ENCODE assay signal across 13 cellular contexts in the genomic region with DNA sequence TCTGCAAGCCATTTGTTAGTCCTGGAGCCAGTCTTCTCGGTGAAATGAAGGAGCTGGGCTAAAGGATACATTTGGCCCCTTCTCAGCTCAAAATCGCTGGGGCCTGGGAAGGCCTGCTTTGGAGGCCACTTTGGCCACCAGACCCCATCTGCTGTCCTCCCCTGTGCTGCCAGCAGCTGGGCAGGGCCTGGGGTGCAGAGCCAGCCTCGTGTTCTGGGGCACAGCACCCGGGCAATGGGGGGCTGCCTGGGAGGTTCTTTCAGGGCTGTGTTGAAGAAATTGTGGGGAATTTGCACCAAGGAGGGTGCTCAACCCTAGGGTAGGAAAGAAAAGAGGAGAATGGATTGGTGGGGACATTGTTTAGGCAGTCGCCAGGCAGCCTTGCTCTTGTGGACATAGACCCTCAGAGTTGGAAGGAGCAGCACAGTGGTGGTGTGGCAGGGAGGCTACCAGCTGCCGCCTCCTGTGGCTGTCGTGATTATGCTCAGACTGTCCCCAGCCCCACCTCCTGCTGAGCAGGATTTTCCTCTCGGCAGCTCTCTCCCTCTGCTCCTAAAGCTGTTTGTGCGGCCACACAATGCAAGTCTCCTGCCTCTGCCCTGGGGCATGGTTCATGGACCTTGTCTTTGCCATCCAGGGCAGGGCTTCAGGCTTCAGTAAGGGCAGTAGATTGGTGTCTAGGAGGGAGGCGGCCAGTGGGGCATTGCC.
DNase-seq lines count a peak whose midpoint lies in the region; ATAC-seq and TF ChIP-seq lines count a peak whose summit lies in the region.
"Had no signal": no experiment of that assay in that cellular context is flagged by ENCODE, and none has a peak within 500 bp of the region (broad histone marks: within the 10 kb centered on the region; RNA-seq: fewer than 3 reads in every experiment).

No MANE protein-coding gene starts in this region.

- H3K9me3 Mint-ChIP-seq in H9: no peaks in the 10 kb centered on the region; a peak in 1 of 5 replicates
- H3K9me3 Mint-ChIP-seq: activated naive CD8-positive, alpha-beta T cell treated with anti-CD3 and anti-CD28 coated beads, Interleukin-2, amount 50 U/mL, for 24 hours; CD8-positive, alpha-beta memory T cell; natural killer cell had no signal

- H4K20me1 ChIP-seq in H9 (ENCODE audit: control insufficient read depth, insufficient read depth, insufficient read length): no peaks in the 10 kb centered on the region

- no peak overlapping the region for H4K91ac ChIP-seq in H9 (ENCODE audit: insufficient read length, low read depth, low read length)

- H3K27me3 ChIP-seq in H9 (ENCODE audit: insufficient read depth, low read length): no peaks in the 10 kb centered on the region
- H3K27me3 ChIP-seq in prostate gland (replicated peaks; ENCODE audit: insufficient read depth): no peaks in the 10 kb centered on the region

- no peaks in the 10 kb centered on the region for H3K23me2 ChIP-seq in H9 (ENCODE audit: insufficient read length, low read depth, low read length, poor library complexity, severe bottlenecking)

- no peaks in the 10 kb centered on the region for H3K79me2 ChIP-seq in H9 (ENCODE audit: insufficient read depth, low read length)

- H3T11ph ChIP-seq in H9 (ENCODE audit: low read length): no peak overlapping the region

- H3K56ac ChIP-seq in H9 (ENCODE audit: insufficient read length, low read depth, low read length): no peak overlapping the region

- H3K4me3 Mint-ChIP-seq in H9: no peak overlapping the region
- H3K4me3 Mint-ChIP-seq: activated naive CD8-positive, alpha-beta T cell treated with anti-CD3 and anti-CD28 coated beads, Interleukin-2, amount 50 U/mL, for 24 hours; CD8-positive, alpha-beta memory T cell; natural killer cell had no signal

- peaks cover 33 to 36% of the 10 kb centered on the region in 2 experiments for H3K4me1 Mint-ChIP-seq in H9
- H3K4me1 Mint-ChIP-seq: CD8-positive, alpha-beta memory T cell; natural killer cell had no signal

- H3K4me2 ChIP-seq in H9 (ENCODE audit: insufficient read depth, insufficient read length, low read length): no peak overlapping the region

- H2BK20ac ChIP-seq in H9 (ENCODE audit: low read depth, low read length, poor library complexity, severe bottlenecking): no peak overlapping the region

- WGBS in H9 (ENCODE audit: extremely low coverage, insufficient read length, low lambda C conversion rate): no CpG with 5 or more reads among the region's 10 CpGs
- WGBS in prostate gland: 63% methylated on average over 10 of the region's 10 CpGs

- H3K27me3 Mint-ChIP-seq in H9 (ENCODE audit: low read depth): no peaks in the 10 kb centered on the region; the same call in 1 of the 2 replicates

- H3K9ac ChIP-seq in H9 (ENCODE audit: extremely low read depth, insufficient read length, low read length): no peak overlapping the region

- no peak overlapping the region for H4K5ac ChIP-seq in H9 (ENCODE audit: insufficient read length, low read depth, low read length)

- no peak overlapping the region for H3K14ac ChIP-seq in H9 (ENCODE audit: insufficient read depth, low read length)

- H2AK5ac ChIP-seq in H9 (ENCODE audit: insufficient read length, low read length): no peak overlapping the region

- H3K4me3 ChIP-seq in prostate gland: no peak overlapping the region
- H3K4me3 ChIP-seq in coronary artery: no peak overlapping the region

- peak; percentile 84 for DNase-seq in H9
- peak; percentile 1 for DNase-seq in NCI-H526 treated with DMSO at 0.1 percent for 48 hours (lab: John Stamatoyannopoulos, UW)
- DNase-seq in prostate gland (ENCODE audit: low spot score): peak; percentile 72
- no peak for DNase-seq in activated CD4-positive, alpha-beta T cell treated with anti-CD3 and anti-CD28 coated beads for 4 hours
- no peak for DNase-seq in coronary artery (ENCODE audit: low spot score)
- DNase-seq in cortex of kidney (lab: John Stamatoyannopoulos, UW): no peak
- DNase-seq in OCI-M1 (lab: John Stamatoyannopoulos, UW): no peak
- DNase-seq: activated CD8-positive, alpha-beta memory T cell treated with anti-CD3 and anti-CD28 coated beads, Interleukin-2, amount 50 U/mL, for 48 hours; activated naive CD8-positive, alpha-beta T cell treated with anti-CD3 and anti-CD28 coated beads, Interleukin-2, amount 50 U/mL, for 24 hours; CD8-positive, alpha-beta memory T cell; natural killer cell; Right ventricle myocardium superior had no signal

- no peak overlapping the region for H2AFZ ChIP-seq in H9 (ENCODE audit: low read length)

- no peak overlapping the region for H2BK12ac ChIP-seq in H9 (ENCODE audit: insufficient read length, low read depth, low read length)

- no peak for TF ChIP-seq POLR2A in prostate gland (IDR thresholded peaks at IDR 0.05)

- TF ChIP-seq CTCF in H9 (conservative IDR thresholded peaks at IDR 0.05) (no peak), prostate gland (IDR thresholded peaks at IDR 0.05) (peak in 2 of 4 experiments; percentile 16 to 17), coronary artery (IDR thresholded peaks at IDR 0.05) (no peak)

- H2BK15ac ChIP-seq in H9 (ENCODE audit: low read depth, low read length): no peak overlapping the region

- H2BK5ac ChIP-seq in H9 (ENCODE audit: insufficient read length, low read length): no peak overlapping the region

- no peaks in the 10 kb centered on the region for H3K9me3 ChIP-seq in H9 (ENCODE audit: control insufficient read depth, low read depth, low read length)
- no peaks in the 10 kb centered on the region for H3K9me3 ChIP-seq in prostate gland

- no peak overlapping the region for H4K8ac ChIP-seq in H9 (replicated peaks; ENCODE audit: insufficient read length, low read depth, low read length)

- ATAC-seq in esophagus mucosa: peak; percentile 81
- ATAC-seq: activated naive CD8-positive, alpha-beta T cell treated with anti-CD3 and anti-CD28 coated beads, Interleukin-2, amount 50 U/mL, for 24 hours; natural killer cell had no signal

- H3K36me3 Mint-ChIP-seq in H9 (ENCODE audit: insufficient read depth in 1 of 3, low read depth in 3 of 3): peaks cover 0 to 5% (median 2%) of the 10 kb centered on the region in 3 experiments; a peak in 2 of 7 replicates
- H3K36me3 Mint-ChIP-seq: CD8-positive, alpha-beta memory T cell; natural killer cell had no signal

- no peak overlapping the region for H3K27ac ChIP-seq in H9 (ENCODE audit: insufficient read length, low read depth, low read length)
- H3K27ac ChIP-seq in prostate gland: peak overlapping the region in 1 of 2 donors; percentile 56
- no peak overlapping the region for H3K27ac ChIP-seq in coronary artery

- H3K4me1 ChIP-seq in H9 (ENCODE audit: insufficient read depth, low read length) (no peaks in the 10 kb centered on the region; the same call in 1 of the 2 replicates), prostate gland (replicated peaks) (no peaks in the 10 kb centered on the region)

- H3K27ac Mint-ChIP-seq in H9: peak overlapping the region in 1 of 3 experiments; percentile 84; a peak in 2 of 7 replicates
- H3K27ac Mint-ChIP-seq: activated naive CD8-positive, alpha-beta T cell treated with anti-CD3 and anti-CD28 coated beads, Interleukin-2, amount 50 U/mL, for 24 hours; CD8-positive, alpha-beta memory T cell; natural killer cell had no signal

- H3K23ac ChIP-seq in H9 (ENCODE audit: insufficient read length, low read depth, low read length): no peak overlapping the region

- H3K4ac ChIP-seq in H9 (ENCODE audit: low read depth, low read length): no peak overlapping the region

- no peaks in the 10 kb centered on the region for H3K36me3 ChIP-seq in prostate gland

- H3K79me1 ChIP-seq in H9 (ENCODE audit: insufficient read depth, low read depth, low read length, poor library complexity, severe bottlenecking): no peaks in the 10 kb centered on the region

- H3K18ac ChIP-seq in H9 (ENCODE audit: insufficient read length, low read depth, low read length): no peak overlapping the region

- intact Hi-C loops in prostate gland (cut with DNase I): no loop called here

- no peak overlapping the region for H2BK120ac ChIP-seq in H9 (ENCODE audit: low read depth, low read length, poor library complexity, severe bottlenecking)

Comparison
In these comparisons a context has a peak if more than half of its experiments do, and no peak if none do; other contexts are left out.
1. DNase-seq: peak in H9 (single experiment), NCI-H526 treated with DMSO at 0.1 percent for 48 hours (single experiment) and prostate gland (single experiment); none in activated CD4-positive, alpha-beta T cell treated with anti-CD3 and anti-CD28 coated beads for 4 hours (0 of 2), coronary artery (single experiment), cortex of kidney (single experiment) and OCI-M1 (single experiment).